ENCODE assay signal across 8 cellular contexts in genomic region chr2:160970052-160970846, GRCh38.
A peak's percentile ranks its signal among the peaks of the same experiment; 100 is the strongest.
DNase-seq lines count a peak whose midpoint lies in the region; ATAC-seq and TF ChIP-seq lines count a peak whose summit lies in the region.

No MANE protein-coding gene starts in this region.

- intact Hi-C loops in IMR-90 (cut with micrococcal nuclease) = loop anchor here (1.0 to 10.0 kb wide), 8 partner anchors 305 to 860 kb away; no protein-coding TSS in a partner anchor
- intact Hi-C loops in activated CD4-positive, alpha-beta memory T cell treated with anti-CD3 and anti-CD28 coated beads for 36 hours (cut with micrococcal nuclease) = loop anchor here (2.0 kb wide), 2 partner anchors 645 to 717 kb away; no protein-coding TSS in a partner anchor

- no peak overlapping the region for H3K27ac Mint-ChIP-seq in activated CD4-positive, alpha-beta memory T cell treated with anti-CD3 and anti-CD28 coated beads for 36 hours

- H3K27me3 ChIP-seq in IMR-90 (ENCODE audit: control insufficient read depth, insufficient read depth, low read length) (no peaks in the 10 kb centered on the region), neuron (ENCODE audit: insufficient read depth, low read length) (no peaks in the 10 kb centered on the region)

- peak overlapping the region; percentile 76; the same call in 1 of the 2 replicates for H3K56ac ChIP-seq in IMR-90 (ENCODE audit: extremely low read depth, insufficient read depth, low read length)

- no peaks in the 10 kb centered on the region for H3K79me1 ChIP-seq in IMR-90 (ENCODE audit: low read depth in 1 of 2, low read length in 2 of 2)

- H2AK9ac ChIP-seq in IMR-90 (replicated peaks; ENCODE audit: low read depth, low read length, poor library complexity) = no peak overlapping the region

- in situ Hi-C loops in IMR-90 (cut with MboI; ENCODE audit: low sequenced_read_pairs) (loop anchor here (5.0 kb wide), 1 partner anchor 478 kb away; the partner anchor contains the start of gene RBMS1), SK-MEL-5 (cut with HindIII; ENCODE audit: low pct_unique_long_range_greater_than_20kb, low sequenced_read_pairs) (no loop called here)

- peak overlapping the region; percentile 92 for H2BK5ac ChIP-seq in IMR-90 (ENCODE audit: low read depth, low read length, poor library complexity, severe bottlenecking)

- H4K91ac ChIP-seq in IMR-90 (ENCODE audit: insufficient read depth, low read depth, low read length) = 0 out of 2 replicates have a peak overlapping the region, but pooled peaks have one; percentile 26

- H3K14ac ChIP-seq in IMR-90 (replicated peaks; ENCODE audit: low read depth, low read length) = no peak overlapping the region; the same call in 1 of the 2 replicates

- H3K4me3 ChIP-seq in IMR-90 (ENCODE audit: insufficient read depth, low read depth, low read length) = no peak overlapping the region
- H3K4me3 ChIP-seq in neuron (ENCODE audit: low read length) = no peak overlapping the region

- no peak overlapping the region for H3K4me3 Mint-ChIP-seq in activated CD4-positive, alpha-beta memory T cell treated with anti-CD3 and anti-CD28 coated beads for 36 hours

- H2BK120ac ChIP-seq in IMR-90 (ENCODE audit: low read depth, low read length) = peak overlapping the region; percentile 87

- H3K4me2 ChIP-seq in IMR-90 (ENCODE audit: low read depth, low read length) = peak overlapping the region; percentile 82; the same call in 1 of the 2 replicates

- H2AK5ac ChIP-seq in IMR-90 (ENCODE audit: low read depth, low read length) = no peak overlapping the region

- peaks cover 2% of the 10 kb centered on the region for H3K4me1 Mint-ChIP-seq in activated CD4-positive, alpha-beta memory T cell treated with anti-CD3 and anti-CD28 coated beads for 36 hours (ENCODE audit: low read depth)

- peak overlapping the region in 1 of 2 experiments; percentile 79; a peak in 2 of 4 replicates for H4K8ac ChIP-seq in IMR-90 (ENCODE audit: low read depth in 2 of 2, low read length in 2 of 2)

- no peak overlapping the region for H2BK15ac ChIP-seq in IMR-90 (ENCODE audit: low read depth, low read length)

- H3K36me3 Mint-ChIP-seq in activated CD4-positive, alpha-beta memory T cell treated with anti-CD3 and anti-CD28 coated beads for 36 hours = no peaks in the 10 kb centered on the region

- POLR2A ChIA-PET in IMR-90 (lab: Charles Lee; ENCODE audit: unreplicated experiment) = interaction anchor here (0.7 to 0.9 kb wide), 3 partner anchors 49 to 700 kb away, joined by 3 to 7 read pairs (median 5); no protein-coding TSS in a partner anchor
- POLR2A ChIA-PET in activated CD4-positive, alpha-beta memory T cell treated with anti-CD3 and anti-CD28 coated beads for 36 hours (lab: Charles Lee) = no interaction called here

- H3K9ac ChIP-seq in IMR-90 (ENCODE audit: low read depth, low read length) = no peak overlapping the region

- no TSS peak for BruUV-seq in IMR-90 (replicated peaks; lab: Mats Ljungman, UMichigan)

- H2BK20ac ChIP-seq in IMR-90 (ENCODE audit: low read depth, low read length) = peak overlapping the region; percentile 70; the same call in 1 of the 2 replicates

- H3K23ac ChIP-seq in IMR-90 (ENCODE audit: low read depth, low read length) = no peak overlapping the region

- no peaks in the 10 kb centered on the region for H3K36me3 ChIP-seq in IMR-90 (ENCODE audit: control insufficient read depth, insufficient read depth, low read length)
- H3K36me3 ChIP-seq in neuron (ENCODE audit: insufficient read depth, low read length) = no peaks in the 10 kb centered on the region

- H3K27me3 Mint-ChIP-seq in activated CD4-positive, alpha-beta memory T cell treated with anti-CD3 and anti-CD28 coated beads for 36 hours = no peaks in the 10 kb centered on the region

- CTCF ChIA-PET in IMR-90 (lab: Yijun Ruan, JAX) = interaction anchor here (0.6 to 1.7 kb wide), 26 partner anchors 16 to 860 kb away, joined by 3 to 8 read pairs (median 3); no protein-coding TSS in a partner anchor
- CTCF ChIA-PET in activated CD4-positive, alpha-beta memory T cell treated with anti-CD3 and anti-CD28 coated beads for 36 hours (lab: Charles Lee) = interaction anchor here (0.7 to 2.6 kb wide), 22 partner anchors 9 to 860 kb away, joined by 3 to 20 read pairs (median 4); no protein-coding TSS in a partner anchor

- ATAC-seq in IMR-90 (ENCODE audit: low read depth) (peak; percentile 82), HG02642 (IDR thresholded peaks at IDR 0.05; ENCODE audit: poor library complexity, unreplicated experiment) (no peak)

- no peak for TF ChIP-seq POLR2A in IMR-90 (IDR thresholded peaks at IDR 0.05; ENCODE audit: low read depth, low read length)

- dilution Hi-C loops in IMR-90 (cut with HindIII; ENCODE audit: low sequenced_read_pairs, unreplicated experiment) = no loop called here

- peaks cover 3% of the 10 kb centered on the region; the same call in 1 of the 2 replicates for H3K9me1 ChIP-seq in IMR-90 (ENCODE audit: insufficient read depth, low read length)

- no peaks in the 10 kb centered on the region for H3K9me3 Mint-ChIP-seq in activated CD4-positive, alpha-beta memory T cell treated with anti-CD3 and anti-CD28 coated beads for 36 hours

- peak overlapping the region; percentile 37; the same call in 1 of the 2 replicates for H3K4ac ChIP-seq in IMR-90 (ENCODE audit: low read depth, low read length)

- H4K20me1 ChIP-seq in IMR-90 (ENCODE audit: insufficient read depth, low read length) = no peaks in the 10 kb centered on the region

- H3K27ac ChIP-seq in IMR-90 (ENCODE audit: insufficient read depth, low read length) = peak overlapping the region; percentile 57; the same call in 1 of the 2 replicates

- peak; percentile 88 for TF ChIP-seq RAD21 in IMR-90 (IDR thresholded peaks at IDR 0.05; ENCODE audit: low read length)

- H3K4me1 ChIP-seq in IMR-90 (ENCODE audit: control insufficient read depth, insufficient read depth, low read length) = peaks cover 2% of the 10 kb centered on the region; the same call in 1 of the 2 replicates
- H3K4me1 ChIP-seq in neuron (ENCODE audit: insufficient read depth, low read length) = peaks cover 5% of the 10 kb centered on the region

- H3K9me3 ChIP-seq in IMR-90 (ENCODE audit: control insufficient read depth, insufficient read depth, low read length) (no peaks in the 10 kb centered on the region), neuron (ENCODE audit: low read length) (no peaks in the 10 kb centered on the region)

- H3K18ac ChIP-seq in IMR-90 (ENCODE audit: low read depth, low read length) = peak overlapping the region; percentile 91

- DNase-seq in DMS114 treated with DMSO at 0.1 percent for 48 hours (lab: John Stamatoyannopoulos, UW; ENCODE audit: unreplicated experiment) (peak; percentile 4), IMR-90 (peak; percentile 82), SK-MEL-5 (ENCODE audit: low read depth, low spot score) (peak; percentile 79), fibroblast of peridontal ligament (ENCODE audit: extremely low read depth) (peak; percentile 95), GOT3 (lab: John Stamatoyannopoulos, UW) (no peak)
- no peak for DNase-seq in activated CD4-positive, alpha-beta memory T cell treated with anti-CD3 and anti-CD28 coated beads for 36 hours

- H2AFZ ChIP-seq in IMR-90 (replicated peaks; ENCODE audit: low read length, poor library complexity) (no peak overlapping the region), neuron (ENCODE audit: low read depth, low read length) (peak overlapping the region; percentile 44)

- peak; percentile 86 for TF ChIP-seq CTCF in IMR-90 (conservative IDR thresholded peaks at IDR 0.05; ENCODE audit: low read depth, low read length)

- H4K5ac ChIP-seq in IMR-90 (ENCODE audit: low read depth, low read length) = peak overlapping the region; percentile 78

- WGBS in IMR-90 (ENCODE audit: extremely low coverage in 2 of 2, insufficient read length in 1 of 2), 2 experiments = no CpG with 5 or more reads among the region's 3 CpGs

TF ChIP-seq in IMR-90, 13 proteins besides CTCF, POLR2A, EP300 and RAD21:
- no peak for TF ChIP-seq NFE2L2 (IDR thresholded peaks at IDR 0.05; ENCODE audit: low read depth, low read length)
- peak; percentile 82 for TF ChIP-seq SMC3 (IDR thresholded peaks at IDR 0.05; ENCODE audit: low read depth, low read length)

Comparison
In these comparisons a context has a peak if more than half of its experiments do, and no peak if none do; other contexts are left out.
1. DNase-seq: peak in DMS114 treated with DMSO at 0.1 percent for 48 hours (single experiment), IMR-90 (single experiment), SK-MEL-5 (single experiment) and fibroblast of peridontal ligament (single experiment); none in GOT3 (single experiment) and activated CD4-positive, alpha-beta memory T cell treated with anti-CD3 and anti-CD28 coated beads for 36 hours (single experiment).